Comparison of ENCODE assay signal across 9 cellular contexts in the genomic region with DNA sequence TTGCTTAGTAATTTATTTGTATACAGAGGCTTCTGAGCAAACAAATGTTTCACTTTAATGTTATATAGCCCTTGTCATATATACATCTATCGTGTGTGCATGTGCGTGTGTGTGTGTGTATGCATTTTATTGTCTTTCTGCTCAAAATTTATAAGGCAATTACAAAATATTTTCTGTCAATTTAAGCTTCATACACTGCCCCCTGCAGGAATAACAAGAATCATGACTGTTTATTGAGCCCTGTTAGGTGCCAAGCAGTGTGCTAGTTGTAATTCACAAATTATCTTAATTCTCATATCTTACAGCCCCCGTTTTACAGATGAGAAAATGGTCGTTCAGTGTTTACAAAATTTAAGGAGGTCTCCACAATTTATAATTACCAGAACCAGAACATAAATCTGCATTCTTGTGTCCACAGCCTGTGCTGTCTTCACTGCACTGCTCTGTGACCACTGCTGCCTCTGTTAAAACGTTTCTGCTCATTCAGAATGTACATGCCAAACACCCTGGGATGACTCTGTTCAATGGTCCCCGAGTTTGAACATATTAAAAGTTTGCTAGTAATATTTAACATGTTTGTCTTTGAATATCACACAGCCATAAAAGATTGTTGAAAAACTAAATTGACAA.
DNase-seq lines count a peak whose midpoint lies in the region; ATAC-seq and TF ChIP-seq lines count a peak whose summit lies in the region.
"Had no signal": no experiment of that assay in that cellular context is flagged by ENCODE, and none has a peak within 500 bp of the region (broad histone marks: within the 10 kb centered on the region; RNA-seq: fewer than 3 reads in every experiment).

No MANE protein-coding gene starts in this region.

- CTCF ChIA-PET in CD4-positive, alpha-beta T cell (lab: Charles Lee) = no interaction called here

- no peaks in the 10 kb centered on the region for H3K9me3 Mint-ChIP-seq in CD4-positive, alpha-beta T cell
- no peaks in the 10 kb centered on the region for H3K9me3 Mint-ChIP-seq in mesothelial cell of epicardium
- H3K9me3 Mint-ChIP-seq: activated T-helper 2 cell treated with anti-CD3 and anti-CD28 coated beads, Interferon-gamma antibody, Interleukin-2, Interleukin-4, amounts not matched to agents 10 μg/mL and 5 μg/mL and 100 μg/mL, durations not matched to agents 14 hours and 24 hours and 36 hours had no signal

- no peaks in the 10 kb centered on the region for H3K27me3 ChIP-seq in CD4-positive, alpha-beta T cell (ENCODE audit: control insufficient read depth, insufficient read depth, low read length)

- intact Hi-C loops in CD4-positive, alpha-beta T cell (cut with DNase I, micrococcal nuclease) = loop anchor here (2.0 kb wide), 2 partner anchors 270 to 272 kb away; no protein-coding TSS in a partner anchor

- H3K27ac Mint-ChIP-seq in CD4-positive, alpha-beta T cell = no peak overlapping the region
- H3K27ac Mint-ChIP-seq in mesothelial cell of epicardium = peak overlapping the region; percentile 22
- H3K27ac Mint-ChIP-seq: activated T-helper 2 cell treated with anti-CD3 and anti-CD28 coated beads, Interferon-gamma antibody, Interleukin-2, Interleukin-4, amounts not matched to agents 10 μg/mL and 5 μg/mL and 100 μg/mL, durations not matched to agents 14 hours and 24 hours and 36 hours had no signal

- no peak overlapping the region for H3K27ac ChIP-seq in CD4-positive, alpha-beta T cell (ENCODE audit: low read depth, low read length)

- no peak for ATAC-seq in CD4-positive, alpha-beta T cell (ENCODE audit: poor library complexity)
- no peak for ATAC-seq in GM18498 (IDR thresholded peaks at IDR 0.05; ENCODE audit: unreplicated experiment)
- no peak for ATAC-seq in HG02678 (IDR thresholded peaks at IDR 0.05; ENCODE audit: unreplicated experiment)

- peak; percentile 60 for TF ChIP-seq CTCF in CD4-positive, alpha-beta T cell (IDR thresholded peaks at IDR 0.05)
- TF ChIP-seq CTCF in cardiac fibroblast (IDR thresholded peaks at IDR 0.05; ENCODE audit: low read depth, low read length) (peak; percentile 40), mesothelial cell of epicardium (IDR thresholded peaks at IDR 0.05; ENCODE audit: unreplicated experiment) (no peak)

- H3K36me3 Mint-ChIP-seq in CD4-positive, alpha-beta T cell (ENCODE audit: low read depth) = no peaks in the 10 kb centered on the region
- H3K36me3 Mint-ChIP-seq in mesothelial cell of epicardium = no peaks in the 10 kb centered on the region

- POLR2A ChIA-PET in CD4-positive, alpha-beta T cell (lab: Charles Lee) = no interaction called here

- H3K4me3 ChIP-seq in cardiac fibroblast (replicated peaks in 1 of 2; ENCODE audit: low read depth in 2 of 2, low read length in 2 of 2) = no peak overlapping the region

- no peak for DNase-seq in CD4-positive, alpha-beta T cell
- peak; percentile 16 for DNase-seq in LHCN-M2 (ENCODE audit: low read depth)
- peak; percentile 41 to 60 for DNase-seq in cardiac fibroblast (ENCODE audit: low read depth in 2 of 2)
- DNase-seq in mesothelial cell of epicardium (ENCODE audit: low spot score in 2 of 2, unreplicated experiment in 2 of 2) = no peak
- DNase-seq in D341Med (ENCODE audit: low spot score) = no peak
- DNase-seq in NCI-H1694 (lab: John Stamatoyannopoulos, UW) = no peak

- no peaks in the 10 kb centered on the region for H3K27me3 Mint-ChIP-seq in CD4-positive, alpha-beta T cell
- no peaks in the 10 kb centered on the region for H3K27me3 Mint-ChIP-seq in mesothelial cell of epicardium (ENCODE audit: low read depth)

- no peaks in the 10 kb centered on the region for H3K9me3 ChIP-seq in CD4-positive, alpha-beta T cell (ENCODE audit: control insufficient read depth, low read length)

- H3K4me3 Mint-ChIP-seq in CD4-positive, alpha-beta T cell = no peak overlapping the region
- no peak overlapping the region for H3K4me3 Mint-ChIP-seq in mesothelial cell of epicardium

- no peaks in the 10 kb centered on the region for H3K4me1 Mint-ChIP-seq in CD4-positive, alpha-beta T cell (ENCODE audit: low read depth)
- H3K4me1 Mint-ChIP-seq in mesothelial cell of epicardium = peaks cover 31% of the 10 kb centered on the region

Comparison
In these comparisons a context has a peak if more than half of its experiments do, and no peak if none do; other contexts are left out.
1. DNase-seq: peak in LHCN-M2 (single experiment) and cardiac fibroblast (2 of 2); none in CD4-positive, alpha-beta T cell (0 of 10), mesothelial cell of epicardium (0 of 2), D341Med (single experiment) and NCI-H1694 (single experiment).